ENCODE assay signal across 10 cellular contexts in the genomic region with DNA sequence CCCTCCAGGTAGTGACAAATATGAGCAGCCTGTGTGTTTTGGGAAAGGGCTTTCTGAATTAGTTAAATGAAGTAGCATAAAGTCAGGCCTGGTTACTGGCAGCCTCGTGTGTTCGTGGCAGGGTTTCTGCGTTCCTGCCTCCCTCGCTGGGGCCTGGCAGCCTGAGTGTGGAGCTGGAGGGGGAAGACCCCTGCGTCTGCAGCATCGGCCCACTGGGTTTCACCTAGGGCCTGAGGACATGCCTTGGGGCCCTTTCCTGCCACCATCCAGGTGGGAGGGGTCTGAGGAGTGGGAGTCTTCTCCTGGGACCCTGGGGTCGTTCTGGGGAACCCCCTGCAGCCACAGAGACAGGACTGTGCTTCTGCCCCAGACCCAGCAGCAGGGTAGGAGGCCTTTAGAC. TPM values are rescaled to one million over a fixed set of nuclear protein-coding genes. Genes with fewer than 3 reads are reported as not detected.
DNase-seq lines count a peak whose midpoint lies in the region; ATAC-seq and TF ChIP-seq lines count a peak whose summit lies in the region.
"Had no signal": no experiment of that assay in that cellular context is flagged by ENCODE, and none has a peak within 500 bp of the region (broad histone marks: within the 10 kb centered on the region; RNA-seq: fewer than 3 reads in every experiment).

No MANE protein-coding gene starts in this region.

- H3K9ac ChIP-seq in mammary epithelial cell (ENCODE audit: insufficient read depth, low read length), result no peak overlapping the region

- WGBS in mammary epithelial cell (ENCODE audit: low coverage, missing lambda C conversion rate), result 90% methylated on average over 7 of the region's 7 CpGs

- H3K9me3 ChIP-seq in Caco-2, result no peaks in the 10 kb centered on the region
- H3K9me3 ChIP-seq in mammary epithelial cell (replicated peaks; ENCODE audit: insufficient read depth, low read length), result no peaks in the 10 kb centered on the region

- TF ChIP-seq CTCF in Caco-2 (IDR thresholded peaks at IDR 0.05; ENCODE audit: insufficient read depth in 1 of 2, low read depth in 1 of 2, low read length in 1 of 2, severe bottlenecking in 1 of 2, unreplicated experiment in 1 of 2), result no peak
- no peak for TF ChIP-seq CTCF in mammary epithelial cell (conservative IDR thresholded peaks at IDR 0.05 in 1 of 2, IDR thresholded peaks at IDR 0.05 in 1 of 2; ENCODE audit: extremely low read depth in 1 of 2, insufficient read depth in 1 of 2, low read depth in 1 of 2, low read length in 2 of 2)

- no peaks in the 10 kb centered on the region for H3K27me3 ChIP-seq in Caco-2 (replicated peaks; ENCODE audit: control insufficient read depth, insufficient read depth, low read length)
- no peaks in the 10 kb centered on the region for H3K27me3 ChIP-seq in mammary epithelial cell (ENCODE audit: insufficient read depth, low read length)

- no peak overlapping the region for H3K4me2 ChIP-seq in mammary epithelial cell (ENCODE audit: insufficient read depth, low read depth, low read length)

- no peaks in the 10 kb centered on the region for H3K9me3 Mint-ChIP-seq in Caco-2 (ENCODE audit: unreplicated experiment)
- no peaks in the 10 kb centered on the region for H3K9me3 Mint-ChIP-seq in activated naive CD8-positive, alpha-beta T cell treated with anti-CD3 and anti-CD28 coated beads for 36 hours
- H3K9me3 Mint-ChIP-seq: nephron had no signal

- in situ Hi-C loops in mammary epithelial cell (cut with MboI; ENCODE audit: low sequenced_read_pairs in 2 of 2), result no loop called here

- POLR2A ChIA-PET in Caco-2 (lab: Charles Lee), result no interaction called here

- no peak overlapping the region for H3K4me3 Mint-ChIP-seq in Caco-2 (ENCODE audit: unreplicated experiment)
- no peak overlapping the region for H3K4me3 Mint-ChIP-seq in activated naive CD8-positive, alpha-beta T cell treated with anti-CD3 and anti-CD28 coated beads for 36 hours
- H3K4me3 Mint-ChIP-seq: nephron had no signal

- BruUV-seq in Caco-2 (replicated peaks; lab: Mats Ljungman, UMichigan), result no TSS peak
- no TSS peak for BruUV-seq in mammary epithelial cell (replicated peaks; lab: Mats Ljungman, UMichigan)

- H3K36me3 ChIP-seq in Caco-2 (ENCODE audit: control insufficient read depth, insufficient read depth, low read length) (no peaks in the 10 kb centered on the region; the same call in 1 of the 2 replicates), mammary epithelial cell (ENCODE audit: insufficient read depth, low read length) (peaks cover 7% of the 10 kb centered on the region)

- CTCF ChIA-PET in Caco-2 (lab: Charles Lee), result no interaction called here
- CTCF ChIA-PET in mammary epithelial cell (lab: Charles Lee; ENCODE audit: low non-redundant PET), result no interaction called here

- intact Hi-C loops in Caco-2 (cut with micrococcal nuclease; ENCODE audit: unreplicated experiment) (no loop called here), mammary epithelial cell (cut with micrococcal nuclease) (no loop called here)

- no peak overlapping the region for H2AFZ ChIP-seq in mammary epithelial cell (ENCODE audit: low read depth, low read length)

- H4K20me1 ChIP-seq in mammary epithelial cell (ENCODE audit: insufficient read depth, low read length), result no peaks in the 10 kb centered on the region

- no peak overlapping the region for H3K27ac ChIP-seq in mammary epithelial cell (ENCODE audit: insufficient read depth, low read depth, low read length)

- dilution Hi-C loops in mammary epithelial cell (cut with HindIII; ENCODE audit: low sequenced_read_pairs), result no loop called here

- H3K4me1 ChIP-seq in Caco-2, result no peaks in the 10 kb centered on the region
- H3K4me1 ChIP-seq in mammary epithelial cell (ENCODE audit: insufficient read depth, low read length), result no peaks in the 10 kb centered on the region

- no peaks in the 10 kb centered on the region for H3K27me3 Mint-ChIP-seq in Caco-2 (ENCODE audit: insufficient read depth, unreplicated experiment)
- no peaks in the 10 kb centered on the region for H3K27me3 Mint-ChIP-seq in activated naive CD8-positive, alpha-beta T cell treated with anti-CD3 and anti-CD28 coated beads for 36 hours

- no peaks in the 10 kb centered on the region for H3K79me2 ChIP-seq in mammary epithelial cell (ENCODE audit: insufficient read depth, low read length)

- no peaks in the 10 kb centered on the region for H3K4me1 Mint-ChIP-seq in Caco-2 (ENCODE audit: low read depth, unreplicated experiment)
- H3K4me1 Mint-ChIP-seq in activated naive CD8-positive, alpha-beta T cell treated with anti-CD3 and anti-CD28 coated beads for 36 hours, result peaks cover 19% of the 10 kb centered on the region
- H3K4me1 Mint-ChIP-seq: nephron had no signal

- H3K4me3 ChIP-seq in Caco-2 (ENCODE audit: low read depth, low read length), result no peak overlapping the region
- no peak overlapping the region for H3K4me3 ChIP-seq in mammary epithelial cell (replicated peaks in 1 of 3; ENCODE audit: insufficient read depth in 1 of 3, low read depth in 2 of 3, low read length in 3 of 3)

- H3K27ac Mint-ChIP-seq in Caco-2 (ENCODE audit: unreplicated experiment), result peak overlapping the region; percentile 80
- peak overlapping the region; percentile 3 for H3K27ac Mint-ChIP-seq in activated naive CD8-positive, alpha-beta T cell treated with anti-CD3 and anti-CD28 coated beads for 36 hours
- H3K27ac Mint-ChIP-seq: nephron had no signal

- no peak for DNase-seq in Caco-2
- DNase-seq in activated naive CD8-positive, alpha-beta T cell treated with anti-CD3 and anti-CD28 coated beads for 36 hours, result no peak
- no peak for DNase-seq in effector CD8-positive, alpha-beta T cell (lab: John Stamatoyannopoulos, UW)
- no peak for DNase-seq in mammary epithelial cell
- no peak for DNase-seq in NCI-H1436 treated with DMSO at 0.1 percent for 48 hours (lab: John Stamatoyannopoulos, UW)

- H3K36me3 Mint-ChIP-seq in Caco-2 (ENCODE audit: insufficient read depth, unreplicated experiment), result peaks cover 20% of the 10 kb centered on the region
- peaks cover 7% of the 10 kb centered on the region for H3K36me3 Mint-ChIP-seq in activated naive CD8-positive, alpha-beta T cell treated with anti-CD3 and anti-CD28 coated beads for 36 hours

- peak; percentile 8 for ATAC-seq in GM19043 (IDR thresholded peaks at IDR 0.05; ENCODE audit: low read depth, unreplicated experiment)
- ATAC-seq in HG02852 (IDR thresholded peaks at IDR 0.05; ENCODE audit: unreplicated experiment), result peak; percentile 22
- ATAC-seq in GM18519 (IDR thresholded peaks at IDR 0.05; ENCODE audit: low FRiP score, unreplicated experiment), result no peak
- ATAC-seq: Panc1 had no signal

RNA-seq across cellular contexts. Expression of a gene that starts 20.4 kb away (rescaled TPM):
- 70.7 TPM in 2 replicates for total RNA-seq in Caco-2 (2022)
- total RNA-seq in activated naive CD8-positive, alpha-beta T cell treated with anti-CD3 and anti-CD28 coated beads for 36 hours, result 1 to 10 TPM in 1 of 2 experiments, under 1 TPM in 1; 0.72 to 2.0 TPM
- under 1 TPM in 1 of 2 donors, not detected in 1; 0.64 TPM for total RNA-seq in mammary epithelial cell
- not detected for polyA plus RNA-seq in mammary epithelial cell
- polyA minus RNA-seq in mammary epithelial cell, result not detected

Comparison
In these comparisons a context has a peak if more than half of its experiments do, and no peak if none do; other contexts are left out.
1. RNA of a gene that starts 20.4 kb away (total RNA-seq): 70.7 TPM in Caco-2; 0.72 to 2.0 TPM in activated naive CD8-positive, alpha-beta T cell treated with anti-CD3 and anti-CD28 coated beads for 36 hours and 0.64 TPM in mammary epithelial cell; every median in the first group is over 10 times any median in the second.